9 cellular contexts compared by ENCODE assay signal in the genomic region with DNA sequence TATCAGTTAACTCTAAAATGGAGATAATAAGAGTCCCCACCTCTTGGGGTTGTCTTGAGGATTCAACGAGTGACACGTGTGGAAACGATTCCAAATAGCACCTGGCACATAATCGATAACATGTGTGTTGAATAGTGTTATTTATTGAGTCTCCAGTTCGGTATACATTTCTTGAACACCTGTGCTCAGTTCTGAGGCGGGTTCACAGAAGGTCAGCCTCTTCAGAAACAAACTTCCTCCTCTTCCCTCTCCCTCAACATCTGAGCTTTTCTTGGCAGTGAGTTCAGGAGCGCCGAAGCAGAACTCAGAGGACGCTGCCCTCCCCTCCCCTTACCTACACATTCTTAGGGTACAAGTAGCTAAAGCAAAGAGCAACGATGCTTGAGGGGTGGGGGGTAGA. TPM values are rescaled to one million over a fixed set of nuclear protein-coding genes. Genes with fewer than 3 reads are reported as not detected.
DNase-seq lines count a peak whose midpoint lies in the region; ATAC-seq and TF ChIP-seq lines count a peak whose summit lies in the region.
"Had no signal": no experiment of that assay in that cellular context is flagged by ENCODE, and none has a peak within 500 bp of the region (broad histone marks: within the 10 kb centered on the region; RNA-seq: fewer than 3 reads in every experiment).

No MANE protein-coding gene starts in this region.

- H4K20me1 ChIP-seq in KMS-11 (ENCODE audit: insufficient read depth) = no peaks in the 10 kb centered on the region

- TF ChIP-seq CTCF in CD14-positive monocyte (IDR thresholded peaks at IDR 0.05) (no peak), KMS-11 (conservative IDR thresholded peaks at IDR 0.05; ENCODE audit: low read depth, low read length) (no peak), coronary artery (IDR thresholded peaks at IDR 0.05) (no peak), nephron (IDR thresholded peaks at IDR 0.05; ENCODE audit: unreplicated experiment in 3 of 3) (no peak)

- H3K27ac Mint-ChIP-seq in CD14-positive monocyte (peak overlapping the region in 6 of 7 donors; percentile 32 to 95 (median 84)), nephron (peak overlapping the region in 1 of 3 experiments; percentile 46)

- peaks cover 2 to 4% of the 10 kb centered on the region in 2 donors for H3K36me3 Mint-ChIP-seq in CD14-positive monocyte
- peaks cover 9% of the 10 kb centered on the region for H3K36me3 Mint-ChIP-seq in nephron (ENCODE audit: low read depth)

- H3K4me2 ChIP-seq in KMS-11 = peak overlapping the region; percentile 68

- peaks cover 22% of the 10 kb centered on the region for H3K4me1 ChIP-seq in KMS-11 (ENCODE audit: low read depth, poor library complexity, severe bottlenecking)

- H3K27me3 Mint-ChIP-seq in CD14-positive monocyte (ENCODE audit: low read depth in 3 of 3) = peaks cover 0 to 7% (median 2%) of the 10 kb centered on the region in 3 donors
- H3K27me3 Mint-ChIP-seq in nephron (ENCODE audit: low read depth) = no peaks in the 10 kb centered on the region

- no peak for DNase-seq in CD14-positive monocyte (ENCODE audit: low spot score)
- DNase-seq in coronary artery (ENCODE audit: low spot score) = no peak
- no peak for DNase-seq in H4 (ENCODE audit: low spot score)
- no peak for DNase-seq in epidermal melanocyte (ENCODE audit: insufficient read length, low spot score)
- no peak for DNase-seq in RKO (ENCODE audit: low spot score)
- DNase-seq: stimulated activated naive CD4-positive, alpha-beta T cell treated with Interleukin-2 at 50 U/mL for 16 hours had no signal

- H3K79me2 ChIP-seq in KMS-11 (ENCODE audit: insufficient read depth, low read depth) = peaks cover 40% of the 10 kb centered on the region

- intact Hi-C loops in CD14-positive monocyte (cut with micrococcal nuclease) = loop anchor here in 1 of 2 donors (5.0 kb wide), 1 partner anchor 917 kb away; the partner anchor contains the start of gene CDKL5

- H3K4me1 Mint-ChIP-seq in CD14-positive monocyte (peaks cover 20% of the 10 kb centered on the region), nephron (peaks cover 20% of the 10 kb centered on the region)

- no peak overlapping the region for H2AFZ ChIP-seq in KMS-11 (ENCODE audit: low read depth)

- H3K4me3 ChIP-seq in KMS-11 (IDR thresholded peaks at IDR 0.05; ENCODE audit: insufficient read depth, low read depth, low read length) = no peak overlapping the region
- peak overlapping the region; percentile 76 for H3K4me3 ChIP-seq in coronary artery

- peak overlapping the region; percentile 74; the same call in 1 of the 2 replicates for H3K9ac ChIP-seq in KMS-11

- H3K36me3 ChIP-seq in KMS-11 (ENCODE audit: insufficient read depth) = no peaks in the 10 kb centered on the region

- peak overlapping the region; percentile 78 to 84 for H3K4me3 Mint-ChIP-seq in CD14-positive monocyte
- H3K4me3 Mint-ChIP-seq in nephron = peak overlapping the region; percentile 90 to 93 (median 92)

- ATAC-seq in HG03442 (IDR thresholded peaks at IDR 0.05; ENCODE audit: unreplicated experiment) = no peak

- H3K27ac ChIP-seq in KMS-11 = no peak overlapping the region; the same call in 1 of the 2 replicates
- H3K27ac ChIP-seq in coronary artery = no peak overlapping the region

- H3K9me3 Mint-ChIP-seq in CD14-positive monocyte = peaks cover 0 to 10% (median 0%) of the 10 kb centered on the region in 7 donors
- H3K9me3 Mint-ChIP-seq in nephron = peaks cover 13% of the 10 kb centered on the region

- H3K27me3 ChIP-seq in KMS-11 (ENCODE audit: insufficient read depth, low read depth) = no peaks in the 10 kb centered on the region

RNA-seq across cellular contexts. Expression of gene PDHA1, which starts 0.9 kb away (rescaled TPM):
- 10 to 100 TPM; 56.0 to 76.3 TPM for polyA plus RNA-seq in CD14-positive monocyte
- 48.2 and 78.1 TPM in 2 replicates for total RNA-seq in H4 (2014; rRNA removed; shearing (Covaris generic))
